ENCODE assay signal across 20 cellular contexts in the genomic region with DNA sequence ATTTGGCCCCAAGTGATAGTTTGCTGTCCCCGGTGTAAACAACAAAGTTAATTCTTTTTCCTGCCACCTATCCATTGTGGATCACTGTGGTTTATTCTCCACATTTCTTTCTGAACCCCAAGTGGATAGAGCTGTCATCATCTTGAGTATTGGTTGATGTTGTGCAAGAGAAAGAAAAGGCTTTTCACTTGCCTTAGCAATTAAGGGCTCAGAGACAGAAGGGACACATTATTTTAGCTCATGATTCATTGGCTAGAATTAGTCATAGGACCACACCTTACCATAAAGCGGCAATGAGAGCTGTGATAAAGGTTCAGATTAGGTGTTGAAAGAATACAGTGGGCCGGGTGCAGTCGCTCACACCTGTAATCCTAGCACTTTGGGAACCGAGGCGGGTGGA.
DNase-seq lines count a peak whose midpoint lies in the region; ATAC-seq, FAIRE-seq and TF ChIP-seq lines count a peak whose summit lies in the region.
"Had no signal": no experiment of that assay in that cellular context is flagged by ENCODE, and none has a peak within 500 bp of the region (broad histone marks: within the 10 kb centered on the region; RNA-seq: fewer than 3 reads in every experiment).

No MANE protein-coding gene starts in this region.

- H4K20me1 ChIP-seq in hepatocyte (ENCODE audit: insufficient read depth, poor library complexity, severe bottlenecking): no peaks in the 10 kb centered on the region
- H4K20me1 ChIP-seq: BLaER1 had no signal

- no peak for FAIRE-seq in urothelium cell line (lab: Jason Lieb, UNC)

- WGBS in hepatocyte (ENCODE audit: low lambda C conversion rate, missing lambda C conversion rate): 81% methylated on average over 6 of the region's 6 CpGs

- ATAC-seq in RWPE2 (ENCODE audit: low read depth) (peak; percentile 46; the same call in 2 of the 3 replicates), GM18909 (IDR thresholded peaks at IDR 0.05; ENCODE audit: poor library complexity, unreplicated experiment) (no peak)
- ATAC-seq: SK-N-SH treated with all-trans-retinoic acid at 6 μM for 48 hours had no signal

- no peak overlapping the region for H3K4me3 ChIP-seq in RWPE2 (ENCODE audit: severe bottlenecking)
- no peak overlapping the region for H3K4me3 ChIP-seq in hepatocyte
- H3K4me3 ChIP-seq: BLaER1 had no signal

- H3K4me1 ChIP-seq in RWPE2 (ENCODE audit: insufficient read depth, poor library complexity, severe bottlenecking) (no peaks in the 10 kb centered on the region), hepatocyte (ENCODE audit: insufficient read depth) (no peaks in the 10 kb centered on the region)
- H3K4me1 ChIP-seq: BLaER1 had no signal

- DNase-seq in M059J (ENCODE audit: low read depth) (peak; percentile 1), RWPE2 (ENCODE audit: low spot score) (no peak), hepatocyte (ENCODE audit: low spot score) (peak; percentile 11), urothelium cell line (ENCODE audit: low spot score) (peak; percentile 20), NCI-H446 treated with DMSO at 0.1 percent for 48 hours (lab: John Stamatoyannopoulos, UW) (no peak), NCI-H2029 (lab: John Stamatoyannopoulos, UW) (no peak)
- DNase-seq: ACHN; CD4-positive, alpha-beta T cell; COR-L47; DMS79; H7; NCI-H1092 treated with DMSO at 0.1 percent for 48 hours; NCI-H2081; NCI-H2171; NCI-H345; NCI-H524 treated with DMSO at 0.1 percent for 48 hours; RPMI8226 had no signal

- H2AFZ ChIP-seq in hepatocyte: no peak overlapping the region

- no peak overlapping the region for H3K4me2 ChIP-seq in hepatocyte
- H3K4me2 ChIP-seq: BLaER1 had no signal

- H3K9me2 ChIP-seq in hepatocyte (replicated peaks; ENCODE audit: insufficient read depth): no peaks in the 10 kb centered on the region

- no peaks in the 10 kb centered on the region for H3K27me3 ChIP-seq in RWPE2 (ENCODE audit: insufficient read depth, poor library complexity, severe bottlenecking)
- H3K27me3 ChIP-seq in hepatocyte: no peaks in the 10 kb centered on the region
- H3K27me3 ChIP-seq: BLaER1 had no signal

- H3K9me3 ChIP-seq in RWPE2 (ENCODE audit: severe bottlenecking): no peaks in the 10 kb centered on the region
- no peaks in the 10 kb centered on the region for H3K9me3 ChIP-seq in hepatocyte (ENCODE audit: low read depth)
- H3K9me3 ChIP-seq: BLaER1 had no signal

- no peaks in the 10 kb centered on the region for H3K79me2 ChIP-seq in hepatocyte

- H3K36me3 ChIP-seq in RWPE2 (ENCODE audit: low read depth) (no peaks in the 10 kb centered on the region), hepatocyte (replicated peaks; ENCODE audit: insufficient read depth, low read depth) (no peaks in the 10 kb centered on the region)
- H3K36me3 ChIP-seq: BLaER1 had no signal

- TF ChIP-seq CTCF in RWPE2 (IDR thresholded peaks at IDR 0.05; ENCODE audit: poor library complexity, severe bottlenecking): no peak
- no peak for TF ChIP-seq CTCF in hepatocyte (IDR thresholded peaks at IDR 0.05; ENCODE audit: poor library complexity)

- H3K27ac ChIP-seq in RWPE2 (ENCODE audit: poor library complexity, severe bottlenecking): no peak overlapping the region
- no peak overlapping the region for H3K27ac ChIP-seq in hepatocyte
- H3K27ac ChIP-seq: BLaER1 had no signal

Comparison
In these comparisons a context has a peak if more than half of its experiments do, and no peak if none do; other contexts are left out.
1. DNase-seq: peak in M059J (single experiment), hepatocyte (single experiment) and urothelium cell line (single experiment); none in RWPE2 (single experiment), NCI-H446 treated with DMSO at 0.1 percent for 48 hours (single experiment) and NCI-H2029 (single experiment).